8 cellular contexts compared by ENCODE assay signal in the genomic region with DNA sequence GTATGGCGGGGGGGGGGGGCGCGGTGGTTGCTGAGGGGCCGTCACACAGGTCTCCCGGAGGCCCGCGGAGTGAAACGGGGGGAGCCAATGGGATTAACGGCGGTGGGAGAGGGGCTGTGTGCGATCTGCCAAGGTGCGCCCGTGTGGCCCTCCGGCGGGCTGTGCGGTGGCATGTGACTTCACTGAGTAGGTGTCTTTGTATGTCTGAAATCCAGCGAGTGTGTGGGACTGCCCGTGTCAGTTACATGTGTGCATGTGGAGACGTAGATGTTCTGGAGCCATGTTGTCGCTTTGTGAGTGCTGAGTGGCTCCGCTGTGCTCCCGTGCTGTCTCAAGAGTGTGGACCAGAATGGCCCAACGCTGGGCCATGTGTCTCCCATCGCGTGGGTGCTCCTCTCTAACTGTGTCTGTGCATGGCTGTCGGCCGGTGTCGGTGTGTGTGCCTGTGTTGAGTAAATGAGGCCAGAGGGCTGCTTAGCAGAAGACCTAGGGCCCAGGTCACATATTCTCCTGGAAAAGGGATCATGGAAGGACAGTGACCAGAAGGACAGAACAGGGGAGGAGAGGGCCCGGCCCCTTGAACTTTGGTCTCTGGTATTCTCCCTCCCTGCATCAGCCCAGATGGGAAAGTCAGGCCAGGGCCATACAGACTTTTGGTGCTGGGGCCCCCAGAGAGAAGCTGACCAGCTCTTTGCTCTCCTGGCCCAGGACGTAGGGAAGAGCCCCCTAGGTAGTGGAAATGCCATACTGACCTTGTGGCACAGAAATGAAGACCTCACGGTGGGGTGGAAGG. TPM values are rescaled to one million over a fixed set of nuclear protein-coding genes. Genes with fewer than 3 reads are reported as not detected.
DNase-seq lines count a peak whose midpoint lies in the region; ATAC-seq and TF ChIP-seq lines count a peak whose summit lies in the region.

No MANE protein-coding gene starts in this region.

- H3K9ac ChIP-seq in KMS-11: no peak overlapping the region
- H3K9ac ChIP-seq in mammary epithelial cell (ENCODE audit: insufficient read depth, low read length): peak overlapping the region; percentile 30

- no peak for TF ChIP-seq POLR2A in transverse colon (IDR thresholded peaks at IDR 0.05)

- CTCF ChIA-PET in BJ (lab: Yijun Ruan, JAX): interaction anchor here (0.7 to 5.6 kb wide), 9 partner anchors 11 to 255 kb away, joined by 3 to 103 read pairs (median 6); partner anchors contain the start of genes MLF2 and ZNF384
- CTCF ChIA-PET in mammary epithelial cell (lab: Charles Lee; ENCODE audit: low non-redundant PET): interaction anchor here (2.0 kb wide), 1 partner anchor 15 kb away, joined by 23 read pairs; the partner anchor contains the start of gene MLF2

- ATAC-seq in lower lobe of right lung (no peak), GM18861 (IDR thresholded peaks at IDR 0.05; ENCODE audit: unreplicated experiment) (no peak)

- in situ Hi-C loops in mammary epithelial cell (cut with MboI; ENCODE audit: low sequenced_read_pairs in 2 of 2): no loop called here
- in situ Hi-C loops in transverse colon (cut with MboI; ENCODE audit: low pct_ligation_motif_present in 1 of 4, low pct_unique_long_range_greater_than_20kb in 1 of 4, low sequenced_read_pairs in 3 of 4): no loop called here

- peak overlapping the region; percentile 68; the same call in 1 of the 2 replicates for H3K4me2 ChIP-seq in KMS-11
- peak overlapping the region; percentile 84 for H3K4me2 ChIP-seq in mammary epithelial cell (ENCODE audit: insufficient read depth, low read depth, low read length)

- intact Hi-C loops in mammary epithelial cell (cut with micrococcal nuclease) (loop anchor here (1.0 to 5.0 kb wide), 3 partner anchors 32 to 80 kb away; partner anchors contain the start of gene ZNF384), lower lobe of right lung (cut with DNase I) (no loop called here), transverse colon (cut with DNase I; ENCODE audit: low total_unique reads) (no loop called here)

- H3K4me3 ChIP-seq in BJ (ENCODE audit: low read depth, low read length) (peak overlapping the region; percentile 59), KMS-11 (IDR thresholded peaks at IDR 0.05; ENCODE audit: insufficient read depth, low read depth, low read length) (no peak overlapping the region), mammary epithelial cell (replicated peaks in 1 of 3; ENCODE audit: insufficient read depth in 1 of 3, low read depth in 2 of 3, low read length in 3 of 3) (peak overlapping the region; percentile 41 to 78 (median 76)), lower lobe of right lung (peak overlapping the region; percentile 78), transverse colon (peak overlapping the region; percentile 68 to 86 (median 82))

- no peak for TF ChIP-seq CTCF in BJ (IDR thresholded peaks at IDR 0.05; ENCODE audit: insufficient read depth, low read depth, low read length)
- no peak for TF ChIP-seq CTCF in KMS-11 (conservative IDR thresholded peaks at IDR 0.05; ENCODE audit: low read depth, low read length)
- no peak for TF ChIP-seq CTCF in mammary epithelial cell (conservative IDR thresholded peaks at IDR 0.05 in 1 of 2, IDR thresholded peaks at IDR 0.05 in 1 of 2; ENCODE audit: extremely low read depth in 1 of 2, insufficient read depth in 1 of 2, low read depth in 1 of 2, low read length in 2 of 2)
- TF ChIP-seq CTCF in lower lobe of right lung (IDR thresholded peaks at IDR 0.05): no peak
- no peak for TF ChIP-seq CTCF in transverse colon (IDR thresholded peaks at IDR 0.05)

- peaks cover 27% of the 10 kb centered on the region for H3K4me1 ChIP-seq in KMS-11 (ENCODE audit: low read depth, poor library complexity, severe bottlenecking)
- peaks cover 33% of the 10 kb centered on the region for H3K4me1 ChIP-seq in mammary epithelial cell (ENCODE audit: insufficient read depth, low read length)
- peaks cover 64% of the 10 kb centered on the region for H3K4me1 ChIP-seq in lower lobe of right lung
- peaks cover 19 to 85% (median 61%) of the 10 kb centered on the region in 4 donors for H3K4me1 ChIP-seq in transverse colon

- dilution Hi-C loops in mammary epithelial cell (cut with HindIII; ENCODE audit: low sequenced_read_pairs): loop anchor here (5.0 kb wide), 1 partner anchor 65 kb away; no protein-coding TSS in a partner anchor

- H3K27me3 ChIP-seq in BJ (ENCODE audit: control insufficient read depth, insufficient read depth, low read length) (no peaks in the 10 kb centered on the region), KMS-11 (ENCODE audit: insufficient read depth, low read depth) (peaks cover 10% of the 10 kb centered on the region; the same call in 1 of the 2 replicates), mammary epithelial cell (ENCODE audit: insufficient read depth, low read length) (no peaks in the 10 kb centered on the region), lower lobe of right lung (ENCODE audit: low read depth) (no peaks in the 10 kb centered on the region), transverse colon (no peaks in the 10 kb centered on the region)

- POLR2A ChIA-PET in BJ (lab: Charles Lee): no interaction called here

- H2AFZ ChIP-seq in KMS-11 (ENCODE audit: low read depth) (no peak overlapping the region), mammary epithelial cell (ENCODE audit: low read depth, low read length) (peak overlapping the region; percentile 58)

- H3K36me3 ChIP-seq in BJ (ENCODE audit: control insufficient read depth, insufficient read depth, low read length) (peaks cover 13% of the 10 kb centered on the region), KMS-11 (ENCODE audit: insufficient read depth) (no peaks in the 10 kb centered on the region), mammary epithelial cell (ENCODE audit: insufficient read depth, low read length) (peaks cover 10% of the 10 kb centered on the region), lower lobe of right lung (peaks cover 21% of the 10 kb centered on the region), transverse colon (no peaks in the 10 kb centered on the region)

- DNase-seq in BJ (ENCODE audit: low read depth) (no peak), mammary epithelial cell (peak; percentile 19), lower lobe of right lung (no peak), transverse colon (no peak), medulla oblongata (ENCODE audit: extremely low spot score) (no peak), globus pallidus (ENCODE audit: low spot score) (no peak)

- no peaks in the 10 kb centered on the region for H3K79me2 ChIP-seq in KMS-11 (ENCODE audit: insufficient read depth, low read depth)
- peaks cover 32% of the 10 kb centered on the region for H3K79me2 ChIP-seq in mammary epithelial cell (ENCODE audit: insufficient read depth, low read length)

- no TSS peak for BruUV-seq in mammary epithelial cell (replicated peaks; lab: Mats Ljungman, UMichigan)

- TF ChIP-seq EP300 in transverse colon (IDR thresholded peaks at IDR 0.05; ENCODE audit: low read depth): no peak

- H3K9me3 ChIP-seq in mammary epithelial cell (replicated peaks; ENCODE audit: insufficient read depth, low read length) (no peaks in the 10 kb centered on the region), lower lobe of right lung (no peaks in the 10 kb centered on the region), transverse colon (no peaks in the 10 kb centered on the region)

- H4K20me1 ChIP-seq in KMS-11 (ENCODE audit: insufficient read depth): no peaks in the 10 kb centered on the region
- no peaks in the 10 kb centered on the region for H4K20me1 ChIP-seq in mammary epithelial cell (ENCODE audit: insufficient read depth, low read length)

- H3K27ac ChIP-seq in KMS-11: no peak overlapping the region
- H3K27ac ChIP-seq in mammary epithelial cell (ENCODE audit: insufficient read depth, low read depth, low read length): no peak overlapping the region
- H3K27ac ChIP-seq in lower lobe of right lung: peak overlapping the region; percentile 84
- peak overlapping the region; percentile 92 to 94 (median 93) for H3K27ac ChIP-seq in transverse colon

- WGBS in mammary epithelial cell (ENCODE audit: low coverage, missing lambda C conversion rate): 12% methylated on average over 6 of the region's 31 CpGs
- WGBS in transverse colon (ENCODE audit: low coverage in 1 of 2), 2 donors: 46 to 53% methylated on average over 2 to 20 of the region's 31 CpGs

RNA-seq across cellular contexts. Expression of gene PTMS, which starts 1.6 kb away (rescaled TPM):
- polyA plus RNA-seq in BJ (2011; rRNA removed) (234 and 241 TPM in 2 replicates), mammary epithelial cell (199 TPM)
- polyA minus RNA-seq in BJ (2011; rRNA and poly(A)+ RNA removed): 146 and 155 TPM in 2 replicates
- total RNA-seq in mammary epithelial cell (100 to 1,000 TPM in 1 of 2 donors, 10 to 100 TPM in 1; 56.5 to 365 TPM), lower lobe of right lung (267 TPM), transverse colon (100 to 1,000 TPM in 1 of 4 donors, 10 to 100 TPM in 3; 64.0 to 124 (median 83.9) TPM)
- 356 TPM for polyA minus RNA-seq in mammary epithelial cell

RNA-seq across cellular contexts. Expression of gene LAG3, which starts 4.5 kb away (rescaled TPM):
- polyA plus RNA-seq in BJ (2011; rRNA removed): 0.28 and 0.50 TPM in 2 replicates
- 0.38 and 1.0 TPM in 2 replicates for polyA minus RNA-seq in BJ (2011; rRNA and poly(A)+ RNA removed)
- 1 to 10 TPM in 1 of 2 donors, under 1 TPM in 1; 0.67 to 1.3 TPM for total RNA-seq in mammary epithelial cell
- polyA plus RNA-seq in mammary epithelial cell: 0.33 TPM
- polyA minus RNA-seq in mammary epithelial cell: not detected
- 2.1 TPM for total RNA-seq in lower lobe of right lung
- total RNA-seq in transverse colon: 1 to 10 TPM in 1 of 4 donors, under 1 TPM in 1, not detected in 2; 0.68 to 1.4 TPM

RNA-seq across cellular contexts. Expression of gene MLF2, which starts 14.8 kb away (rescaled TPM):
- polyA plus RNA-seq in BJ (2011; rRNA removed): 287 and 345 TPM in 2 replicates
- 107 and 132 TPM in 2 replicates for polyA minus RNA-seq in BJ (2011; rRNA and poly(A)+ RNA removed)
- total RNA-seq in mammary epithelial cell: 100 to 1,000 TPM; 233 to 294 TPM
- 425 TPM for polyA plus RNA-seq in mammary epithelial cell
- 387 TPM for polyA minus RNA-seq in mammary epithelial cell
- total RNA-seq in lower lobe of right lung: 108 TPM
- 100 to 1,000 TPM; 100 to 360 (median 164) TPM for total RNA-seq in transverse colon

RNA-seq across cellular contexts. Expression of gene CD4, which starts 21.5 kb away (rescaled TPM):
- polyA plus RNA-seq in BJ (2011; rRNA removed) (0.33 and 0.42 TPM in 2 replicates), mammary epithelial cell (0.60 TPM)
- 0.10 and 0.24 TPM in 2 replicates for polyA minus RNA-seq in BJ (2011; rRNA and poly(A)+ RNA removed)
- total RNA-seq in mammary epithelial cell (1 to 10 TPM in 1 of 2 donors, under 1 TPM in 1; 0.17 to 1.8 TPM), lower lobe of right lung (80.3 TPM), transverse colon (1 to 10 TPM in 3 of 4 donors, under 1 TPM in 1; 1.00 to 7.9 (median 2.8) TPM)
- polyA minus RNA-seq in mammary epithelial cell: not detected

RNA-seq across cellular contexts. Expression of gene COPS7A, which starts 43.9 kb away (rescaled TPM):
- 128 and 200 TPM in 2 replicates for polyA plus RNA-seq in BJ (2011; rRNA removed)
- 35.6 and 58.7 TPM in 2 replicates for polyA minus RNA-seq in BJ (2011; rRNA and poly(A)+ RNA removed)
- 10 to 100 TPM; 54.2 to 57.2 TPM for total RNA-seq in mammary epithelial cell
- 96.9 TPM for polyA plus RNA-seq in mammary epithelial cell
- polyA minus RNA-seq in mammary epithelial cell: 48.0 TPM
- total RNA-seq in lower lobe of right lung: 55.1 TPM
- 10 to 100 TPM; 13.1 to 44.9 (median 36.9) TPM for total RNA-seq in transverse colon

Comparison
In these comparisons a context has a peak if more than half of its experiments do, and no peak if none do; other contexts are left out.
1. H3K27ac ChIP-seq: peak in lower lobe of right lung (single experiment) and transverse colon (4 of 4); none in KMS-11 (single experiment) and mammary epithelial cell (single experiment).